Comparison of ENCODE assay signal across 16 cellular contexts in the genomic region with DNA sequence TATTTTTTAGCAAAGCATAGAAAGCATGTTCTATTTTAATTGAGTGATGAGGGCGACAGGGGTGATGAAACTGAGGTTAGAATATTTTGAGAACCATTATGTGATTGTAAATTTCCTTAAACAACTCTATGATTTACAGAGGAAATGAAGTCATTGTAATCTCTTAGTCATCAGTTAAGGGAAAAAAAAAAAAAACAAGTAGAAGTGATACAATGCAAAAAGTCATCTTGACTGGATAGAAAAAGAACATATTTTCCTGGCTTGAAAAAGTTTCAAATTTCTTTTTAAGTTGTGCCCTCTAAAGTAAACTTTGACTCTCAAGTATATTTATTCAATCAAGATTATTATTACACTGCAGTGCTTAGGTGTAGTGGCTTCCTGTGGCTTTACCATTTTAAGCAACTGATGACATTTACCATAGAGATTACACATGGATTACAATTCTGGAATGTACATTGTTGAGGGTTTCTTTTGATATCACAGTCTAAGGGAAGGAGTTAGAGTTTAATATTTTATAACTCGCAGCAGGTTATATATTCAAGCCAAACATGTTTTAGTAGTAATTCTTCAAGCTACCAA. TPM values are rescaled to one million over a fixed set of nuclear protein-coding genes. Genes with fewer than 3 reads are reported as not detected.
DNase-seq lines count a peak whose midpoint lies in the region; ATAC-seq and TF ChIP-seq lines count a peak whose summit lies in the region.
"Had no signal": no experiment of that assay in that cellular context is flagged by ENCODE, and none has a peak within 500 bp of the region (broad histone marks: within the 10 kb centered on the region; RNA-seq: fewer than 3 reads in every experiment).

No MANE protein-coding gene starts in this region.

- CTCF ChIA-PET in HEK293 (lab: Yijun Ruan, JAX) (no interaction called here), PC-3 (lab: Charles Lee) (no interaction called here)

- H3K9me2 ChIP-seq in PC-3 (replicated peaks; ENCODE audit: low read length): no peaks in the 10 kb centered on the region

- H3K4me2 ChIP-seq in PC-3 (ENCODE audit: low read length) (no peak overlapping the region), osteoblast (ENCODE audit: insufficient read depth, low read length) (peak overlapping the region; percentile 29)

- H3K27me3 ChIP-seq in PC-3 (ENCODE audit: low read length) (no peaks in the 10 kb centered on the region), osteoblast (ENCODE audit: insufficient read depth, low read length) (no peaks in the 10 kb centered on the region), SJCRH30 (no peaks in the 10 kb centered on the region), esophagus muscularis mucosa (no peaks in the 10 kb centered on the region)
- H3K27me3 ChIP-seq: dorsolateral prefrontal cortex, heart right ventricle, tibial nerve had no signal

- H3K4me3 ChIP-seq in HEK293 (ENCODE audit: low read depth, low read length): no peak overlapping the region
- H3K4me3 ChIP-seq in PC-3 (ENCODE audit: low read length): no peak overlapping the region
- no peak overlapping the region for H3K4me3 ChIP-seq in osteoblast (ENCODE audit: insufficient read depth, low read length)
- H3K4me3 ChIP-seq in SJCRH30: no peak overlapping the region
- no peak overlapping the region for H3K4me3 ChIP-seq in esophagus muscularis mucosa
- H3K4me3 ChIP-seq: dorsolateral prefrontal cortex, heart right ventricle, lung, tibial nerve had no signal

- intact Hi-C loops in PC-3 (cut with micrococcal nuclease): no loop called here
- intact Hi-C loops in esophagus muscularis mucosa (cut with DNase I): no loop called here
- intact Hi-C loops in left colon (cut with DNase I, micrococcal nuclease): no loop called here

- DNase-seq in PC-3: peak; percentile 59
- peak; percentile 42 for DNase-seq in dedifferentiated amniotic fluid mesenchymal stem cell (ENCODE audit: extremely low spot score)
- no peak for DNase-seq in osteoblast (ENCODE audit: insufficient read length, low spot score, missing footprints)
- DNase-seq in hypothalamus (lab: John Stamatoyannopoulos, UW): no peak
- no peak for DNase-seq in SJCRH30
- DNase-seq in esophagus muscularis mucosa (ENCODE audit: extremely low spot score): no peak
- no peak for DNase-seq in left colon
- DNase-seq: activated CD4-positive, alpha-beta memory T cell treated with anti-CD3 and anti-CD28 coated beads for 36 hours; activated naive CD4-positive, alpha-beta T cell treated with anti-CD3 and anti-CD28 coated beads for 36 hours; CD4-positive, alpha-beta memory T cell; dorsolateral prefrontal cortex; heart right ventricle; nucleus accumbens had no signal

- H3K27ac ChIP-seq in HEK293 (ENCODE audit: extremely low read depth, low read depth, low read length) (no peak overlapping the region), PC-3 (ENCODE audit: low read length) (no peak overlapping the region), osteoblast (ENCODE audit: low read depth, low read length) (peak overlapping the region; percentile 52), SJCRH30 (no peak overlapping the region), esophagus muscularis mucosa (replicated peaks in 1 of 4) (no peak overlapping the region)
- H3K27ac ChIP-seq: heart right ventricle, tibial nerve had no signal

- no peaks in the 10 kb centered on the region for H3F3A ChIP-seq in PC-3 (ENCODE audit: low read length, unreplicated experiment)

- no peak for TF ChIP-seq CTCF in HEK293 (tag by site-specific recombination; IDR thresholded peaks at IDR 0.05)
- TF ChIP-seq CTCF in PC-3 (conservative IDR thresholded peaks at IDR 0.05; ENCODE audit: low read depth, low read length): no peak
- no peak for TF ChIP-seq CTCF in osteoblast (IDR thresholded peaks at IDR 0.05; ENCODE audit: extremely low read depth, low read depth, low read length)
- no peak for TF ChIP-seq CTCF in esophagus muscularis mucosa (IDR thresholded peaks at IDR 0.05)

- no peak overlapping the region for H2AFZ ChIP-seq in PC-3 (ENCODE audit: low read length)
- H2AFZ ChIP-seq in osteoblast (ENCODE audit: low read length): no peak overlapping the region

- H4K20me1 ChIP-seq in PC-3 (ENCODE audit: low read length) (no peaks in the 10 kb centered on the region), osteoblast (ENCODE audit: insufficient read depth, low read length) (no peaks in the 10 kb centered on the region)

- TF ChIP-seq POLR2A in esophagus muscularis mucosa (IDR thresholded peaks at IDR 0.05; ENCODE audit: low read depth): no peak

- H3K79me2 ChIP-seq in PC-3 (ENCODE audit: low read length) (no peaks in the 10 kb centered on the region), osteoblast (ENCODE audit: insufficient read depth, low read length) (no peaks in the 10 kb centered on the region)

- H3K9ac ChIP-seq in PC-3 (ENCODE audit: low read length): no peak overlapping the region

- POLR2A ChIA-PET in HEK293 (lab: Yijun Ruan, JAX): no interaction called here
- POLR2A ChIA-PET in PC-3 (lab: Charles Lee; ENCODE audit: unreplicated experiment): no interaction called here

- H3K4me1 ChIP-seq in HEK293 (ENCODE audit: control insufficient read depth, insufficient read depth, low read length) (no peaks in the 10 kb centered on the region), PC-3 (ENCODE audit: insufficient read depth, low read length) (peaks cover 22% of the 10 kb centered on the region), osteoblast (ENCODE audit: insufficient read depth, low read length) (peaks cover 41% of the 10 kb centered on the region), SJCRH30 (no peaks in the 10 kb centered on the region), esophagus muscularis mucosa (no peaks in the 10 kb centered on the region)

- ATAC-seq in PC-3 (no peak), left colon (no peak)
- ATAC-seq: heart right ventricle had no signal

- 27% methylated on average over 2 of the region's 2 CpGs for WGBS in esophagus muscularis mucosa

- H3K36me3 ChIP-seq in HEK293 (ENCODE audit: control insufficient read depth in 2 of 2, insufficient read depth in 1 of 2, low read length in 2 of 2) (no peaks in the 10 kb centered on the region), PC-3 (ENCODE audit: low read depth, low read length) (no peaks in the 10 kb centered on the region), osteoblast (ENCODE audit: insufficient read depth, low read length) (no peaks in the 10 kb centered on the region), SJCRH30 (no peaks in the 10 kb centered on the region), esophagus muscularis mucosa (no peaks in the 10 kb centered on the region)
- H3K36me3 ChIP-seq: heart right ventricle, tibial nerve had no signal

- BruUV-seq in PC-3 (replicated peaks; lab: Mats Ljungman, UMichigan): no TSS peak

- no peak for TF ChIP-seq EP300 in esophagus muscularis mucosa (IDR thresholded peaks at IDR 0.05)

- H3K9me3 ChIP-seq in HEK293 (ENCODE audit: control insufficient read depth, insufficient read depth, low read depth, low read length) (no peaks in the 10 kb centered on the region), PC-3 (ENCODE audit: low read length) (no peaks in the 10 kb centered on the region), osteoblast (ENCODE audit: low read depth, low read length) (no peaks in the 10 kb centered on the region), SJCRH30 (replicated peaks) (no peaks in the 10 kb centered on the region), esophagus muscularis mucosa (no peaks in the 10 kb centered on the region)
- H3K9me3 ChIP-seq: heart right ventricle, tibial nerve had no signal

TF ChIP-seq in HEK293, 187 proteins besides CTCF, POLR2A, EP300 and RAD21:
- TF ChIP-seq ZNF146 (tag by site-specific recombination; IDR thresholded peaks at IDR 0.05): no peak
- TF ChIP-seq TCF7L2 (IDR thresholded peaks at IDR 0.05; ENCODE audit: borderline replicate concordance, low read depth, low read length): peak; percentile 65
- TF ChIP-seq, protein P1, sequence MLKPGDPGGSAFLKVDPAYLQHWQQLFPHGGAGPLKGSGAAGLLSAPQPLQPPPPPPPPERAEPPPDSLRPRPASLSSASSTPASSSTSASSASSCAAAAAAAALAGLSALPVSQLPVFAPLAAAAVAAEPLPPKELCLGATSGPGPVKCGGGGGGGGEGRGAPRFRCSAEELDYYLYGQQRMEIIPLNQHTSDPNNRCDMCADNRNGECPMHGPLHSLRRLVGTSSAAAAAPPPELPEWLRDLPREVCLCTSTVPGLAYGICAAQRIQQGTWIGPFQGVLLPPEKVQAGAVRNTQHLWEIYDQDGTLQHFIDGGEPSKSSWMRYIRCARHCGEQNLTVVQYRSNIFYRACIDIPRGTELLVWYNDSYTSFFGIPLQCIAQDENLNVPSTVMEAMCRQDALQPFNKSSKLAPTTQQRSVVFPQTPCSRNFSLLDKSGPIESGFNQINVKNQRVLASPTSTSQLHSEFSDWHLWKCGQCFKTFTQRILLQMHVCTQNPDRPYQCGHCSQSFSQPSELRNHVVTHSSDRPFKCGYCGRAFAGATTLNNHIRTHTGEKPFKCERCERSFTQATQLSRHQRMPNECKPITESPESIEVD (tag by site-specific recombination; IDR thresholded peaks at IDR 0.05): no peak
- TF ChIP-seq KLF9 (tag by site-specific recombination; IDR thresholded peaks at IDR 0.05; ENCODE audit: low read depth): no peak
- no peak for TF ChIP-seq ATF2 (tag by site-specific recombination; IDR thresholded peaks at IDR 0.05; ENCODE audit: low read depth)
- TF ChIP-seq TRIM28 (IDR thresholded peaks at IDR 0.05; ENCODE audit: borderline replicate concordance, low read length): peak; percentile 23; the same call in 1 of the 2 replicates
- no peak for TF ChIP-seq ZNF292 (tag by site-specific recombination; IDR thresholded peaks at IDR 0.05; ENCODE audit: borderline replicate concordance, low read depth)
TF ChIP-seq in HEK293: peak in this region for 2.

RNA-seq across cellular contexts. Expression of gene GABRB1, which starts 40.6 kb away (rescaled TPM):
- total RNA-seq in PC-3 (2014; rRNA removed) (not detected in 2 replicates), osteoblast (not detected in 2 replicates), esophagus muscularis mucosa (under 1 TPM in 1 of 4 donors, not detected in 3; 0.13 TPM), left colon (under 1 TPM; 0.36 to 0.37 TPM)
- total RNA-seq in SJCRH30 (2014; rRNA removed; shearing (Covaris generic)): not detected in 2 replicates
- total RNA-seq: activated CD4-positive, alpha-beta memory T cell treated with anti-CD3 and anti-CD28 coated beads for 36 hours; activated naive CD4-positive, alpha-beta T cell treated with anti-CD3 and anti-CD28 coated beads for 36 hours; CD4-positive, alpha-beta memory T cell; tibial nerve had no signal

Comparison
In these comparisons a context has a peak if more than half of its experiments do, and no peak if none do; other contexts are left out.
1. DNase-seq: peak in PC-3 (single experiment) and dedifferentiated amniotic fluid mesenchymal stem cell (single experiment); none in osteoblast (single experiment), hypothalamus (0 of 51), SJCRH30 (0 of 2), esophagus muscularis mucosa (single experiment) and left colon (0 of 2).